In genomic region chr22:18130699-18131429, GRCh38 we compare ENCODE assay signal across 21 cellular contexts. TPM values are rescaled to one million over a fixed set of nuclear protein-coding genes. Genes with fewer than 3 reads are reported as not detected.
A peak's percentile ranks its signal among the peaks of the same experiment; 100 is the strongest.
DNase-seq lines count a peak whose midpoint lies in the region; ATAC-seq, FAIRE-seq and TF ChIP-seq lines count a peak whose summit lies in the region.
"Had no signal": no experiment of that assay in that cellular context is flagged by ENCODE, and none has a peak within 500 bp of the region (broad histone marks: within the 10 kb centered on the region; RNA-seq: fewer than 3 reads in every experiment).

No MANE protein-coding gene starts in this region.

- H3K4me1 Mint-ChIP-seq in neural crest cell (no peaks in the 10 kb centered on the region), MCF 10A (ENCODE audit: insufficient read depth, unreplicated experiment) (no peaks in the 10 kb centered on the region)
- H3K4me1 Mint-ChIP-seq in stimulated activated effector memory CD8-positive, alpha-beta T cell treated with anti-CD3 and anti-CD28 coated beads, Interleukin-12 subunit alpha, Interleukin-12 subunit beta, amount 100 ng/mL, for 72 hours: peaks cover 5% of the 10 kb centered on the region
- H3K4me1 Mint-ChIP-seq: B cell; CD8-positive, alpha-beta memory T cell; IgD-negative memory B cell had no signal

- in situ Hi-C loops in HepG2 (cut with HindIII; ENCODE audit: extremely low pct_ligation_motif_present, low pct_unique_long_range_greater_than_20kb): no loop called here

- POLR2A ChIA-PET in HepG2 (lab: Yijun Ruan, JAX): no interaction called here
- POLR2A ChIA-PET in MCF 10A (lab: Yijun Ruan, JAX): no interaction called here

- H3K36me3 ChIP-seq in HepG2 (replicated peaks in 1 of 2; ENCODE audit: control insufficient read depth in 1 of 2, insufficient read depth in 2 of 2, low read length in 2 of 2) (peaks cover 2 to 6% of the 10 kb centered on the region in 2 experiments; a peak in 3 of 5 replicates), right lobe of liver (no peaks in the 10 kb centered on the region)
- H3K36me3 ChIP-seq: HAP-1 had no signal

- H3K27ac Mint-ChIP-seq in neural crest cell (ENCODE audit: unreplicated experiment) (peak overlapping the region; percentile 27), MCF 10A (ENCODE audit: low read depth, unreplicated experiment) (no peak overlapping the region)
- H3K27ac Mint-ChIP-seq in stimulated activated effector memory CD8-positive, alpha-beta T cell treated with anti-CD3 and anti-CD28 coated beads, Interleukin-12 subunit alpha, Interleukin-12 subunit beta, amount 100 ng/mL, for 72 hours: peak overlapping the region; percentile 66
- H3K27ac Mint-ChIP-seq: B cell had no signal

- BruUV-seq in HepG2 (replicated peaks; lab: Mats Ljungman, UMichigan) (no TSS peak), MCF 10A (replicated peaks; lab: Mats Ljungman, UMichigan) (no TSS peak)

- H3K79me2 ChIP-seq in HepG2 (ENCODE audit: insufficient read depth, low read length): no peaks in the 10 kb centered on the region

- intact Hi-C loops in HepG2 (cut with micrococcal nuclease; ENCODE audit: unreplicated experiment) (no loop called here), right lobe of liver (cut with DNase I) (no loop called here), MCF 10A (cut with micrococcal nuclease) (no loop called here)

- H3K9me3 Mint-ChIP-seq in neural crest cell (no peaks in the 10 kb centered on the region), MCF 10A (ENCODE audit: unreplicated experiment) (no peaks in the 10 kb centered on the region)
- no peaks in the 10 kb centered on the region for H3K9me3 Mint-ChIP-seq in stimulated activated effector memory CD8-positive, alpha-beta T cell treated with anti-CD3 and anti-CD28 coated beads, Interleukin-12 subunit alpha, Interleukin-12 subunit beta, amount 100 ng/mL, for 72 hours
- H3K9me3 Mint-ChIP-seq: CD8-positive, alpha-beta memory T cell; IgD-negative memory B cell had no signal

- no peak overlapping the region for H3K4me3 Mint-ChIP-seq in neural crest cell
- no peak overlapping the region for H3K4me3 Mint-ChIP-seq in stimulated activated effector memory CD8-positive, alpha-beta T cell treated with anti-CD3 and anti-CD28 coated beads, Interleukin-12 subunit alpha, Interleukin-12 subunit beta, amount 100 ng/mL, for 72 hours
- H3K4me3 Mint-ChIP-seq in MCF 10A (ENCODE audit: unreplicated experiment): no peak overlapping the region
- H3K4me3 Mint-ChIP-seq: B cell; CD8-positive, alpha-beta memory T cell; IgD-negative memory B cell had no signal

- H3K4me2 ChIP-seq in HepG2 (ENCODE audit: low read depth, low read length): no peak overlapping the region

- H3K9me3 ChIP-seq in HepG2 (ENCODE audit: low read length): no peaks in the 10 kb centered on the region
- no peaks in the 10 kb centered on the region for H3K9me3 ChIP-seq in right lobe of liver
- H3K9me3 ChIP-seq: HAP-1 had no signal

- no peak for TF ChIP-seq POLR2A in HepG2 (IDR thresholded peaks at IDR 0.05; ENCODE audit: insufficient read depth in 1 of 2, low read depth in 2 of 2, low read length in 2 of 2)
- no peak for TF ChIP-seq POLR2A in right lobe of liver (IDR thresholded peaks at IDR 0.05)

- no peak overlapping the region for H3K9ac ChIP-seq in HepG2 (ENCODE audit: insufficient read depth, low read depth, low read length)
- H3K9ac ChIP-seq: BLaER1 treated with 17β-estradiol and CSF1 and Interleukin-3, amounts not matched to agents 10 nM and 100 nM had no signal

- ATAC-seq in HepG2 (no peak), right lobe of liver (no peak)
- ATAC-seq in stimulated activated effector memory CD8-positive, alpha-beta T cell treated with anti-CD3 and anti-CD28 coated beads, Interleukin-12 subunit alpha, Interleukin-12 subunit beta, amount 100 ng/mL, for 72 hours: no peak
- ATAC-seq: GM12878 had no signal

- H3K27ac ChIP-seq in HepG2 (ENCODE audit: extremely low read length, insufficient read depth, low read length): no peak overlapping the region
- H3K27ac ChIP-seq in right lobe of liver: no peak overlapping the region
- H3K27ac ChIP-seq: BLaER1 treated with 17β-estradiol and CSF1 and Interleukin-3, amounts not matched to agents 10 nM and 100 nM had no signal

- CTCF ChIA-PET in HepG2 (lab: Yijun Ruan, JAX; ENCODE audit: low intra/inter-chr PET ratio, low total read pairs) (no interaction called here), MCF 10A (lab: Yijun Ruan, JAX) (no interaction called here)

- no peaks in the 10 kb centered on the region for H4K20me1 ChIP-seq in HepG2 (ENCODE audit: insufficient read depth, low read length)
- H4K20me1 ChIP-seq: BLaER1 treated with 17β-estradiol and CSF1 and Interleukin-3, amounts not matched to agents 10 nM and 100 nM had no signal

- no peaks in the 10 kb centered on the region for H3K27me3 ChIP-seq in HepG2 (ENCODE audit: control insufficient read depth in 1 of 2, insufficient read depth in 2 of 2, low read length in 2 of 2)
- no peaks in the 10 kb centered on the region for H3K27me3 ChIP-seq in right lobe of liver
- H3K27me3 ChIP-seq: BLaER1 treated with 17β-estradiol and CSF1 and Interleukin-3, amounts not matched to agents 10 nM and 100 nM had no signal

- TF ChIP-seq RAD21 in HepG2 (CRISPR knock-in tag; IDR thresholded peaks at IDR 0.05): no peak

- no peak overlapping the region for H3K4me3 ChIP-seq in HepG2 (replicated peaks in 1 of 3; ENCODE audit: insufficient read depth in 1 of 3, low read depth in 2 of 3, low read length in 3 of 3)
- no peak overlapping the region for H3K4me3 ChIP-seq in right lobe of liver
- H3K4me3 ChIP-seq: BLaER1 treated with 17β-estradiol and CSF1 and Interleukin-3, amounts not matched to agents 10 nM and 100 nM; GM12878; HAP-1 had no signal

- no peak overlapping the region for H2AFZ ChIP-seq in HepG2 (ENCODE audit: low read length)

- no peak for TF ChIP-seq CTCF in HepG2 (CRISPR knock-in tag; IDR thresholded peaks at IDR 0.05)
- no peak for TF ChIP-seq CTCF in right lobe of liver (IDR thresholded peaks at IDR 0.05)
- TF ChIP-seq CTCF in neural crest cell (conservative IDR thresholded peaks at IDR 0.05): no peak
- no peak for TF ChIP-seq CTCF in MCF 10A (IDR thresholded peaks at IDR 0.05; ENCODE audit: unreplicated experiment)

- no peak for FAIRE-seq in HepG2 (lab: Jason Lieb, UNC)
- FAIRE-seq: GM12878, GM19239, H1, HTR-8/SVneo had no signal

- H3K4me1 ChIP-seq in HepG2 (ENCODE audit: insufficient read depth, low read length) (no peaks in the 10 kb centered on the region), right lobe of liver (peaks cover 0 to 8% (median 0%) of the 10 kb centered on the region in 4 donors)
- H3K4me1 ChIP-seq: HAP-1 had no signal

- DNase-seq in HepG2 (ENCODE audit: low spot score) (no peak), right lobe of liver (no peak), neural crest cell (ENCODE audit: low read depth, low spot score) (no peak), putamen (ENCODE audit: low spot score) (no peak), MCF 10A (ENCODE audit: unreplicated experiment) (no peak)
- no peak for DNase-seq in stimulated activated effector memory CD8-positive, alpha-beta T cell treated with anti-CD3 and anti-CD28 coated beads, Interleukin-12 subunit alpha, Interleukin-12 subunit beta, amount 100 ng/mL, for 72 hours (ENCODE audit: low spot score in 2 of 2)
- DNase-seq: CD8-positive, alpha-beta memory T cell; COR-L47; DMS 273 treated with DMSO at 0.1 percent for 48 hours; DMS53; DND-41; EL had no signal

- TF ChIP-seq EP300 in HepG2 (IDR thresholded peaks at IDR 0.05; ENCODE audit: low read depth in 2 of 2, low read length in 2 of 2) (no peak), HepG2 (CRISPR knock-in tag; IDR thresholded peaks at IDR 0.05; ENCODE audit: borderline replicate concordance) (no peak)

- H3K36me3 Mint-ChIP-seq in neural crest cell (ENCODE audit: low read depth) (no peaks in the 10 kb centered on the region), MCF 10A (ENCODE audit: insufficient read depth, unreplicated experiment) (no peaks in the 10 kb centered on the region)
- H3K36me3 Mint-ChIP-seq in stimulated activated effector memory CD8-positive, alpha-beta T cell treated with anti-CD3 and anti-CD28 coated beads, Interleukin-12 subunit alpha, Interleukin-12 subunit beta, amount 100 ng/mL, for 72 hours: peaks cover 5% of the 10 kb centered on the region

- H3K27me3 Mint-ChIP-seq in neural crest cell (ENCODE audit: low read depth): no peaks in the 10 kb centered on the region
- no peaks in the 10 kb centered on the region for H3K27me3 Mint-ChIP-seq in MCF 10A (ENCODE audit: insufficient read depth, unreplicated experiment)
- H3K27me3 Mint-ChIP-seq: B cell; CD8-positive, alpha-beta memory T cell; IgD-negative memory B cell had no signal

- 95% methylated on average over 20 of the region's 20 CpGs for WGBS in HepG2 (ENCODE audit: low lambda C conversion rate)
- WGBS in right lobe of liver (ENCODE audit: insufficient coverage, low coverage, low lambda C conversion rate, missing lambda C conversion rate): 93% methylated on average over 15 of the region's 20 CpGs

RNA-seq across cellular contexts. Expression of gene USP18, which starts 19.1 kb away (rescaled TPM):
- total RNA-seq in HepG2 (2016; rRNA removed; fragmentation: Illumina TruSeq; extraction: Trizol) (32.1 and 41.5 TPM in 2 replicates), right lobe of liver (1 to 10 TPM; 3.2 to 8.9 (median 4.6) TPM), neural crest cell (2.1 and 2.2 TPM in 2 replicates), MCF 10A (2022) (2.1 TPM in 2 replicates)
- total RNA-seq in HepG2 (2016; cell fraction: cytosol; rRNA removed; fragmentation: Illumina TruSeq; extraction: Trizol; ENCODE audit: low read depth): 14.5 and 16.4 TPM in 2 replicates
- 32.5 and 37.7 TPM in 2 replicates for total RNA-seq in HepG2 (2016; cell fraction: insoluble cytoplasmic fraction; rRNA removed; fragmentation: Illumina TruSeq; extraction: Trizol)
- 29.9 and 37.7 TPM in 2 replicates for total RNA-seq in HepG2 (2016; cell fraction: membrane; rRNA removed; fragmentation: Illumina TruSeq; extraction: Trizol)
- total RNA-seq in HepG2 (2016; cell fraction: nucleus; rRNA removed; fragmentation: Illumina TruSeq; extraction: Trizol): 12.8 and 15.8 TPM in 2 replicates
- polyA plus RNA-seq in HepG2 (2011; rRNA removed): 25.6 and 26.3 TPM in 2 replicates
- 24.2 and 27.8 TPM in 2 replicates for polyA plus RNA-seq in HepG2 (2011; cell fraction: cytosol; rRNA removed)
- 15.2 and 21.0 TPM in 2 replicates for polyA plus RNA-seq in HepG2 (2011; cell fraction: nucleus; rRNA removed)
- 22.4 and 23.6 TPM in 2 replicates for polyA plus RNA-seq in HepG2 (2012)
- 10.5 and 15.8 TPM in 2 replicates for polyA plus RNA-seq in HepG2 (2016; cell fraction: cytosol; fragmentation: Illumina TruSeq; extraction: Trizol; ENCODE audit: low read depth)
- 32.8 and 34.6 TPM in 2 replicates for polyA plus RNA-seq in HepG2 (2016; cell fraction: insoluble cytoplasmic fraction; fragmentation: Illumina TruSeq; extraction: Trizol; ENCODE audit: low read depth)
- polyA plus RNA-seq in HepG2 (2016; cell fraction: membrane; fragmentation: Illumina TruSeq; extraction: Trizol; ENCODE audit: low read depth): 19.7 and 26.1 TPM in 2 replicates
- 22.7 and 24.5 TPM in 2 replicates for polyA plus RNA-seq in HepG2 (2016; cell fraction: nucleus; fragmentation: Illumina TruSeq; extraction: Trizol; ENCODE audit: insufficient read depth, low read depth)
- 4.3 and 19.3 TPM in 2 replicates for polyA minus RNA-seq in HepG2 (2011; rRNA and poly(A)+ RNA removed; ENCODE audit: low replicate concordance)
- 9.7 and 11.2 TPM in 2 replicates for polyA minus RNA-seq in HepG2 (2011; cell fraction: cytosol; rRNA and poly(A)+ RNA removed)
- 6.1 and 8.6 TPM in 2 replicates for polyA minus RNA-seq in HepG2 (2011; cell fraction: nucleus; rRNA and poly(A)+ RNA removed)

RNA-seq across cellular contexts. Expression of gene TUBA8, which starts 20.3 kb away (rescaled TPM):
- total RNA-seq in HepG2 (2016; rRNA removed; fragmentation: Illumina TruSeq; extraction: Trizol): 0.17 and 0.35 TPM in 2 replicates
- total RNA-seq in HepG2 (2016; cell fraction: cytosol; rRNA removed; fragmentation: Illumina TruSeq; extraction: Trizol; ENCODE audit: low read depth): 0.62 and 0.91 TPM in 2 replicates
- 0.09 and 0.39 TPM in 2 replicates for total RNA-seq in HepG2 (2016; cell fraction: insoluble cytoplasmic fraction; rRNA removed; fragmentation: Illumina TruSeq; extraction: Trizol)
- 0.62 and 0.79 TPM in 2 replicates for total RNA-seq in HepG2 (2016; cell fraction: membrane; rRNA removed; fragmentation: Illumina TruSeq; extraction: Trizol)
- total RNA-seq in HepG2 (2016; cell fraction: nucleus; rRNA removed; fragmentation: Illumina TruSeq; extraction: Trizol): 0.34 and 0.53 TPM in 2 replicates
- 0.69 and 0.80 TPM in 2 replicates for polyA plus RNA-seq in HepG2 (2011; rRNA removed)
- polyA plus RNA-seq in HepG2 (2011; cell fraction: cytosol; rRNA removed): 0.56 and 0.67 TPM in 2 replicates
- polyA plus RNA-seq in HepG2 (2011; cell fraction: nucleus; rRNA removed): 1.7 and 1.8 TPM in 2 replicates
- polyA plus RNA-seq in HepG2 (2012): 0.86 and 1.1 TPM in 2 replicates
- 0.73 and 0.76 TPM in 2 replicates for polyA plus RNA-seq in HepG2 (2016; cell fraction: cytosol; fragmentation: Illumina TruSeq; extraction: Trizol; ENCODE audit: low read depth)
- 0.26 and 0.31 TPM in 2 replicates for polyA plus RNA-seq in HepG2 (2016; cell fraction: insoluble cytoplasmic fraction; fragmentation: Illumina TruSeq; extraction: Trizol; ENCODE audit: low read depth)
- 0.96 and 1.0 TPM in 2 replicates for polyA plus RNA-seq in HepG2 (2016; cell fraction: membrane; fragmentation: Illumina TruSeq; extraction: Trizol; ENCODE audit: low read depth)
- polyA plus RNA-seq in HepG2 (2016; cell fraction: nucleus; fragmentation: Illumina TruSeq; extraction: Trizol; ENCODE audit: insufficient read depth, low read depth): 0.85 and 1.3 TPM in 2 replicates
- 0.52 and 4.5 TPM in 2 replicates for polyA minus RNA-seq in HepG2 (2011; rRNA and poly(A)+ RNA removed; ENCODE audit: low replicate concordance)
- not detected in 2 replicates for polyA minus RNA-seq in HepG2 (2011; cell fraction: cytosol; rRNA and poly(A)+ RNA removed)
- 0.50 and 0.90 TPM in 2 replicates for polyA minus RNA-seq in HepG2 (2011; cell fraction: nucleus; rRNA and poly(A)+ RNA removed)
- total RNA-seq in right lobe of liver: 1 to 10 TPM in 4 of 6 experiments, under 1 TPM in 2; 0.58 to 4.8 (median 1.7) TPM
- total RNA-seq in neural crest cell: 2.0 and 2.8 TPM in 2 replicates
- 0.66 TPM in 1 of 2 replicates, not detected in the other for total RNA-seq in MCF 10A (2022)
- total RNA-seq: G401 had no signal

RNA-seq across cellular contexts. Expression of gene PEX26, which starts 53.1 kb away (rescaled TPM):
- total RNA-seq in HepG2 (2016; rRNA removed; fragmentation: Illumina TruSeq; extraction: Trizol) (25.1 and 30.6 TPM in 2 replicates), right lobe of liver (10 to 100 TPM; 22.7 to 42.5 (median 25.0) TPM), neural crest cell (44.9 and 46.0 TPM in 2 replicates), MCF 10A (2022) (41.0 and 47.1 TPM in 2 replicates)
- 3.6 and 6.1 TPM in 2 replicates for total RNA-seq in HepG2 (2016; cell fraction: cytosol; rRNA removed; fragmentation: Illumina TruSeq; extraction: Trizol; ENCODE audit: low read depth)
- 26.6 and 27.5 TPM in 2 replicates for total RNA-seq in HepG2 (2016; cell fraction: insoluble cytoplasmic fraction; rRNA removed; fragmentation: Illumina TruSeq; extraction: Trizol)
- total RNA-seq in HepG2 (2016; cell fraction: membrane; rRNA removed; fragmentation: Illumina TruSeq; extraction: Trizol): 23.5 and 27.1 TPM in 2 replicates
- total RNA-seq in HepG2 (2016; cell fraction: nucleus; rRNA removed; fragmentation: Illumina TruSeq; extraction: Trizol): 13.8 and 17.8 TPM in 2 replicates
- 10.6 and 15.4 TPM in 2 replicates for polyA plus RNA-seq in HepG2 (2011; rRNA removed)
- 12.4 and 12.5 TPM in 2 replicates for polyA plus RNA-seq in HepG2 (2011; cell fraction: cytosol; rRNA removed)
- 13.5 and 14.8 TPM in 2 replicates for polyA plus RNA-seq in HepG2 (2011; cell fraction: nucleus; rRNA removed)
- polyA plus RNA-seq in HepG2 (2012): 13.4 and 14.4 TPM in 2 replicates
- polyA plus RNA-seq in HepG2 (2016; cell fraction: cytosol; fragmentation: Illumina TruSeq; extraction: Trizol; ENCODE audit: low read depth): 4.6 and 6.3 TPM in 2 replicates
- polyA plus RNA-seq in HepG2 (2016; cell fraction: insoluble cytoplasmic fraction; fragmentation: Illumina TruSeq; extraction: Trizol; ENCODE audit: low read depth): 25.9 and 26.3 TPM in 2 replicates
- polyA plus RNA-seq in HepG2 (2016; cell fraction: membrane; fragmentation: Illumina TruSeq; extraction: Trizol; ENCODE audit: low read depth): 15.8 and 17.3 TPM in 2 replicates
- 17.9 and 18.6 TPM in 2 replicates for polyA plus RNA-seq in HepG2 (2016; cell fraction: nucleus; fragmentation: Illumina TruSeq; extraction: Trizol; ENCODE audit: insufficient read depth, low read depth)
- 35.9 and 42.8 TPM in 2 replicates for polyA minus RNA-seq in HepG2 (2011; rRNA and poly(A)+ RNA removed; ENCODE audit: low replicate concordance)
- 9.6 and 11.4 TPM in 2 replicates for polyA minus RNA-seq in HepG2 (2011; cell fraction: cytosol; rRNA and poly(A)+ RNA removed)
- polyA minus RNA-seq in HepG2 (2011; cell fraction: nucleus; rRNA and poly(A)+ RNA removed): 11.6 and 14.2 TPM in 2 replicates
